In the genomic region with DNA sequence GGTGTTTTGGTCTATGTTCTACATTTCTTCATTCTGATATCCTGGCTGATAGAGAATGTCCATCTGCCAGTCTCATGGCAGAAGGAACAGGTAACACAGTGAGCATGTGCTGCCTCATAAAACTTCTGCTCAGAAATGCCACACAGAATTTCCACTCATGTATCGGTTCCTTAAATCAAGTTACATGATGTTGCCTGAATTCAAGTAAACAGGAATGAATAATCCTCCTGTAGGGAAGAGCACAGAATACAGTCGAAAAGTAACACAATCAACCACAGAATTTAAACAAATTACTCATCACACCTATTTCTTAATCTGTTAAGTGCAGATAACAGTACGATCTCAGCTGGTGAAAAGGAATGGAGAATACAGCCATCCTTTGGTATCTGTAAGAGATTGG, we compare ENCODE assay signal across 1 cellular context.
TF ChIP-seq lines count a peak whose summit lies in the region.

No MANE protein-coding gene starts in this region.

TF ChIP-seq in IMR-90, 13 proteins besides CTCF, POLR2A, EP300 and RAD21 (continued from another document):
- TF ChIP-seq, protein P1, sequence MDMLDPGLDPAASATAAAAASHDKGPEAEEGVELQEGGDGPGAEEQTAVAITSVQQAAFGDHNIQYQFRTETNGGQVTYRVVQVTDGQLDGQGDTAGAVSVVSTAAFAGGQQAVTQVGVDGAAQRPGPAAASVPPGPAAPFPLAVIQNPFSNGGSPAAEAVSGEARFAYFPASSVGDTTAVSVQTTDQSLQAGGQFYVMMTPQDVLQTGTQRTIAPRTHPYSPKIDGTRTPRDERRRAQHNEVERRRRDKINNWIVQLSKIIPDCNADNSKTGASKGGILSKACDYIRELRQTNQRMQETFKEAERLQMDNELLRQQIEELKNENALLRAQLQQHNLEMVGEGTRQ (IDR thresholded peaks at IDR 0.05; ENCODE audit: low read depth, low read length), result no peak
- TF ChIP-seq CHD1 (IDR thresholded peaks at IDR 0.05; ENCODE audit: low read depth, low read length), result no peak
- TF ChIP-seq RFX5 (IDR thresholded peaks at IDR 0.05; ENCODE audit: low read depth, low read length), result no peak
- TF ChIP-seq MAZ (IDR thresholded peaks at IDR 0.05; ENCODE audit: borderline replicate concordance, low read depth, low read length), result no peak
- no peak for TF ChIP-seq MXI1 (IDR thresholded peaks at IDR 0.05; ENCODE audit: borderline replicate concordance, low read depth, low read length)
- TF ChIP-seq RCOR1 (IDR thresholded peaks at IDR 0.05; ENCODE audit: insufficient replicate concordance, low read length), result no peak
- TF ChIP-seq FOS (IDR thresholded peaks at IDR 0.05; ENCODE audit: low read depth, low read length), result no peak
- TF ChIP-seq BHLHE40 (IDR thresholded peaks at IDR 0.05; ENCODE audit: low read depth, low read length), result no peak
- no peak for TF ChIP-seq MAFK (IDR thresholded peaks at IDR 0.05; ENCODE audit: low read depth, low read length)
- TF ChIP-seq ELK1 (IDR thresholded peaks at IDR 0.05; ENCODE audit: borderline replicate concordance, low read depth, low read length), result no peak
TF ChIP-seq in IMR-90: peak in this region for 0.
